In genomic region chr3:123431007-123431657, GRCh38 we compare ENCODE assay signal across 13 cellular contexts. TPM values are rescaled to one million over a fixed set of nuclear protein-coding genes. Genes with fewer than 3 reads are reported as not detected.
"Had no signal": no experiment of that assay in that cellular context is flagged by ENCODE, and none has a peak within 500 bp of the region (broad histone marks: within the 10 kb centered on the region; RNA-seq: fewer than 3 reads in every experiment).

No MANE protein-coding gene starts in this region.

- H3K36me3 ChIP-seq: lower lobe of right lung had no signal

- ATAC-seq: activated CD8-positive, alpha-beta memory T cell treated with anti-CD3 and anti-CD28 coated beads, Interleukin-2, amount 10 ng/mL, durations not matched to agents 7 days and 5 days; lower lobe of right lung; right cardiac atrium; stimulated activated effector memory CD8-positive, alpha-beta T cell treated with anti-CD3 and anti-CD28 coated beads, Interleukin-12 subunit alpha, Interleukin-12 subunit beta, amount 100 ng/mL, for 72 hours; T-helper 17 cell had no signal

- H3K27me3 Mint-ChIP-seq: activated naive CD8-positive, alpha-beta T cell treated with anti-CD3 and anti-CD28 coated beads for 36 hours had no signal

- H3K27ac ChIP-seq: lower lobe of right lung had no signal

- H3K27ac Mint-ChIP-seq: activated CD8-positive, alpha-beta memory T cell treated with anti-CD3 and anti-CD28 coated beads, Interleukin-2, amount 10 ng/mL, durations not matched to agents 7 days and 5 days; activated naive CD8-positive, alpha-beta T cell treated with anti-CD3 and anti-CD28 coated beads for 36 hours; activated T-cell treated with anti-CD3 and anti-CD28 coated beads, Interleukin-2, amount 50 U/mL, for 24 hours; mesothelial cell of epicardium; stimulated activated effector memory CD8-positive, alpha-beta T cell treated with anti-CD3 and anti-CD28 coated beads, Interleukin-12 subunit alpha, Interleukin-12 subunit beta, amount 100 ng/mL, for 72 hours; T-helper 17 cell had no signal

- H3K4me1 ChIP-seq: lower lobe of right lung had no signal

- H3K9me3 ChIP-seq: lower lobe of right lung had no signal

- DNase-seq: activated CD8-positive, alpha-beta memory T cell treated with anti-CD3 and anti-CD28 coated beads, Interleukin-2, amount 10 ng/mL, durations not matched to agents 7 days and 5 days; activated gamma-delta T cell; activated naive CD8-positive, alpha-beta T cell treated with anti-CD3 and anti-CD28 coated beads for 36 hours; activated T-cell treated with anti-CD3 and anti-CD28 coated beads, Interleukin-2, amount 50 U/mL, for 24 hours; erythroblast; lower lobe of right lung; naive B cell; right cardiac atrium; SIG-M5; T-helper 17 cell had no signal

- H3K4me3 ChIP-seq: lower lobe of right lung, smooth muscle cell had no signal

- H3K36me3 Mint-ChIP-seq: activated CD8-positive, alpha-beta memory T cell treated with anti-CD3 and anti-CD28 coated beads, Interleukin-2, amount 10 ng/mL, durations not matched to agents 7 days and 5 days; activated naive CD8-positive, alpha-beta T cell treated with anti-CD3 and anti-CD28 coated beads for 36 hours; mesothelial cell of epicardium; naive B cell; stimulated activated effector memory CD8-positive, alpha-beta T cell treated with anti-CD3 and anti-CD28 coated beads, Interleukin-12 subunit alpha, Interleukin-12 subunit beta, amount 100 ng/mL, for 72 hours had no signal

- H3K4me3 Mint-ChIP-seq: activated CD8-positive, alpha-beta memory T cell treated with anti-CD3 and anti-CD28 coated beads, Interleukin-2, amount 10 ng/mL, durations not matched to agents 7 days and 5 days; activated naive CD8-positive, alpha-beta T cell treated with anti-CD3 and anti-CD28 coated beads for 36 hours; activated T-cell treated with anti-CD3 and anti-CD28 coated beads, Interleukin-2, amount 50 U/mL, for 24 hours; mesothelial cell of epicardium; naive B cell; stimulated activated effector memory CD8-positive, alpha-beta T cell treated with anti-CD3 and anti-CD28 coated beads, Interleukin-12 subunit alpha, Interleukin-12 subunit beta, amount 100 ng/mL, for 72 hours; T-helper 17 cell had no signal

- H3K4me1 Mint-ChIP-seq: activated naive CD8-positive, alpha-beta T cell treated with anti-CD3 and anti-CD28 coated beads for 36 hours; mesothelial cell of epicardium; naive B cell; stimulated activated effector memory CD8-positive, alpha-beta T cell treated with anti-CD3 and anti-CD28 coated beads, Interleukin-12 subunit alpha, Interleukin-12 subunit beta, amount 100 ng/mL, for 72 hours; T-helper 17 cell had no signal

- H3K9me3 Mint-ChIP-seq: activated naive CD8-positive, alpha-beta T cell treated with anti-CD3 and anti-CD28 coated beads for 36 hours; activated T-cell treated with anti-CD3 and anti-CD28 coated beads, Interleukin-2, amount 50 U/mL, for 24 hours; mesothelial cell of epicardium; naive B cell; stimulated activated effector memory CD8-positive, alpha-beta T cell treated with anti-CD3 and anti-CD28 coated beads, Interleukin-12 subunit alpha, Interleukin-12 subunit beta, amount 100 ng/mL, for 72 hours had no signal

RNA-seq across cellular contexts. Expression of gene ADCY5, which starts 17.8 kb away (rescaled TPM):
- total RNA-seq: activated CD8-positive, alpha-beta memory T cell treated with anti-CD3 and anti-CD28 coated beads, Interleukin-2, amount 10 ng/mL, durations not matched to agents 7 days and 5 days; activated naive CD8-positive, alpha-beta T cell treated with anti-CD3 and anti-CD28 coated beads for 36 hours; T-helper 17 cell had no signal
